ENCODE assay signal across 7 cellular contexts in the genomic region with DNA sequence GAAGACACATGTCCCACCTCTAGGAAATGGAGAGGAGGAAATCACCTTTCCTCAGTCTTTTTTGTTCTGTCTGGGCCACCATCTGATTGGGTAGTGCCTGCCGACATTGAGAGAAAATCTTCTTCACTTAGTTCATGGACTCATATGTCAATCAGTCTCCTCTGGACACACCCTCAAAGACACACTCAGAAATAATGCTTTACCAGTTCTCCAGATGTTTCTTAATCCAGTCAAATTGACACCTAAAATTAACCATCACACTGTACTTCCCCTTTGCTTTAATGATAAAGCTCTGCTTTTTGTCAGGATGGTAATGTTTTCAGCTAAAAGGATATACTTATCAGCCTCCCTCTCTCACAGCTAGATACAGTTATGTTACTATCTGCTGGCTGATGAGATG.
"Had no signal": no experiment of that assay in that cellular context is flagged by ENCODE, and none has a peak within 500 bp of the region (broad histone marks: within the 10 kb centered on the region; RNA-seq: fewer than 3 reads in every experiment).

No MANE protein-coding gene starts in this region.

- H3K27ac Mint-ChIP-seq: GM23338, H9 had no signal

- H3K4me2 ChIP-seq: GM23338 had no signal

- H3K27ac ChIP-seq: HL-60 had no signal

- H3K27me3 Mint-ChIP-seq: IgD-negative memory B cell had no signal

- H3K36me3 Mint-ChIP-seq: IgD-negative memory B cell had no signal

- ATAC-seq: GM23338, HepG2 had no signal

- H3K9me3 Mint-ChIP-seq: GM23338, H9, IgD-negative memory B cell had no signal

- DNase-seq: H9, HCEC 1CT, KBM-7 had no signal

- H3K4me3 Mint-ChIP-seq: GM23338, H9, IgD-negative memory B cell had no signal

- H2AFZ ChIP-seq: GM23338 had no signal

- H3K4me1 Mint-ChIP-seq: GM23338, H9 had no signal

- H3K4me3 ChIP-seq: GM23338 had no signal
